ENCODE assay signal across 9 cellular contexts in genomic region chr11:765025-765801, GRCh38. TPM values are rescaled to one million over a fixed set of nuclear protein-coding genes. Genes with fewer than 3 reads are reported as not detected.
DNase-seq lines count a peak whose midpoint lies in the region; ATAC-seq and TF ChIP-seq lines count a peak whose summit lies in the region.
"Had no signal": no experiment of that assay in that cellular context is flagged by ENCODE, and none has a peak within 500 bp of the region (broad histone marks: within the 10 kb centered on the region; RNA-seq: fewer than 3 reads in every experiment).

No MANE protein-coding gene starts in this region.

- no peak overlapping the region for H3K27ac Mint-ChIP-seq in activated CD4-positive, alpha-beta T cell treated with anti-CD3 and anti-CD28 coated beads, Interleukin-2, amount 10 ng/mL, durations not matched to agents 7 days and 5 days
- H3K27ac Mint-ChIP-seq: activated naive CD4-positive, alpha-beta T cell treated with anti-CD3 and anti-CD28 coated beads, Interleukin-2, amount 50 U/mL, for 24 hours had no signal

- H3K4me1 Mint-ChIP-seq in activated CD4-positive, alpha-beta T cell treated with anti-CD3 and anti-CD28 coated beads, Interleukin-2, amount 10 ng/mL, durations not matched to agents 7 days and 5 days = peaks cover 4% of the 10 kb centered on the region
- H3K4me1 Mint-ChIP-seq: activated naive CD4-positive, alpha-beta T cell treated with anti-CD3 and anti-CD28 coated beads, Interleukin-2, amount 50 U/mL, for 24 hours had no signal

- H2BK5ac ChIP-seq in mesendoderm (ENCODE audit: low read length) = no peak overlapping the region

- H4K8ac ChIP-seq in mesendoderm (ENCODE audit: low read depth, low read length) = no peak overlapping the region

- H3K4me2 ChIP-seq in mesendoderm (ENCODE audit: low read length) = no peak overlapping the region

- H3K27me3 Mint-ChIP-seq in activated CD4-positive, alpha-beta T cell treated with anti-CD3 and anti-CD28 coated beads, Interleukin-2, amount 10 ng/mL, durations not matched to agents 7 days and 5 days = no peaks in the 10 kb centered on the region
- H3K27me3 Mint-ChIP-seq: activated naive CD4-positive, alpha-beta T cell treated with anti-CD3 and anti-CD28 coated beads, Interleukin-2, amount 50 U/mL, for 24 hours had no signal

- H2AK5ac ChIP-seq in mesendoderm (ENCODE audit: low read length) = no peak overlapping the region

- H3K27ac ChIP-seq in mesendoderm (ENCODE audit: low read depth, low read length) = no peak overlapping the region

- peak; percentile 33 for DNase-seq in NCI-H1105 treated with DMSO at 0.1 percent for 48 hours (lab: John Stamatoyannopoulos, UW)
- peak; percentile 69 for DNase-seq in activated CD4-positive, alpha-beta T cell treated with anti-CD3 and anti-CD28 coated beads, Interleukin-2, amount 10 ng/mL, durations not matched to agents 7 days and 5 days
- DNase-seq in ecto neural progenitor cell (ENCODE audit: low spot score) = peak; percentile 72
- peak; percentile 79 for DNase-seq in mesendoderm
- peak; percentile 36 for DNase-seq in stimulated activated naive CD4-positive, alpha-beta T cell treated with Interleukin-2 at 50 U/mL for 16 hours (lab: John Stamatoyannopoulos, UW)
- no peak for DNase-seq in putamen (ENCODE audit: low spot score)

- POLR2A ChIA-PET in activated CD4-positive, alpha-beta T cell treated with anti-CD3 and anti-CD28 coated beads, Interleukin-2, amount 10 ng/mL, durations not matched to agents 7 days and 5 days (lab: Charles Lee) = no interaction called here

- no peaks in the 10 kb centered on the region for H3K79me2 ChIP-seq in mesendoderm (ENCODE audit: control insufficient read depth, insufficient read depth, low read length)

- no peak overlapping the region for H3K4me3 ChIP-seq in mesendoderm (ENCODE audit: low read length)

- H4K5ac ChIP-seq in mesendoderm (ENCODE audit: low read length) = no peak overlapping the region

- H3K9me3 Mint-ChIP-seq in activated CD4-positive, alpha-beta T cell treated with anti-CD3 and anti-CD28 coated beads, Interleukin-2, amount 10 ng/mL, durations not matched to agents 7 days and 5 days = no peaks in the 10 kb centered on the region
- H3K9me3 Mint-ChIP-seq: activated naive CD4-positive, alpha-beta T cell treated with anti-CD3 and anti-CD28 coated beads, Interleukin-2, amount 50 U/mL, for 24 hours had no signal

- H3K4me1 ChIP-seq in mesendoderm (ENCODE audit: control insufficient read depth, low read depth, low read length) = peaks cover 3% of the 10 kb centered on the region

- H2BK120ac ChIP-seq in mesendoderm (ENCODE audit: low read depth, low read length) = no peak overlapping the region

- H3K36me3 ChIP-seq in mesendoderm (ENCODE audit: control insufficient read depth, insufficient read depth, low read length) = peaks cover 16% of the 10 kb centered on the region

- no peak overlapping the region for H3K18ac ChIP-seq in mesendoderm (ENCODE audit: low read length)

- H3K79me1 ChIP-seq in mesendoderm (ENCODE audit: low read length) = no peaks in the 10 kb centered on the region

- no peak overlapping the region for H3K9ac ChIP-seq in mesendoderm (ENCODE audit: low read length)

- CTCF ChIA-PET in activated CD4-positive, alpha-beta T cell treated with anti-CD3 and anti-CD28 coated beads, Interleukin-2, amount 10 ng/mL, durations not matched to agents 7 days and 5 days (lab: Charles Lee) = interaction anchor here (0.6 to 1.7 kb wide), 5 partner anchors 15 to 515 kb away, joined by 3 to 4 read pairs (median 4); no protein-coding TSS in a partner anchor

- no peak for ATAC-seq in HG03460 (IDR thresholded peaks at IDR 0.05; ENCODE audit: unreplicated experiment)

- H3K36me3 Mint-ChIP-seq in activated CD4-positive, alpha-beta T cell treated with anti-CD3 and anti-CD28 coated beads, Interleukin-2, amount 10 ng/mL, durations not matched to agents 7 days and 5 days (ENCODE audit: low read depth) = peaks cover 25% of the 10 kb centered on the region

- WGBS in mesendoderm (ENCODE audit: extremely low coverage, insufficient coverage, low lambda C conversion rate) = no CpG with 5 or more reads among the region's 19 CpGs

- no peak overlapping the region for H3K23ac ChIP-seq in mesendoderm (ENCODE audit: low read length)

- no peak overlapping the region for H3K4me3 Mint-ChIP-seq in activated CD4-positive, alpha-beta T cell treated with anti-CD3 and anti-CD28 coated beads, Interleukin-2, amount 10 ng/mL, durations not matched to agents 7 days and 5 days
- H3K4me3 Mint-ChIP-seq: activated naive CD4-positive, alpha-beta T cell treated with anti-CD3 and anti-CD28 coated beads, Interleukin-2, amount 50 U/mL, for 24 hours had no signal

- no peak overlapping the region for H2BK15ac ChIP-seq in mesendoderm (replicated peaks; ENCODE audit: low read depth)

- H3K27me3 ChIP-seq in mesendoderm (ENCODE audit: insufficient read depth, low read length, poor library complexity) = no peaks in the 10 kb centered on the region

- peak; percentile 76 for TF ChIP-seq CTCF in GM12872 (IDR thresholded peaks at IDR 0.05; ENCODE audit: insufficient read depth, low read depth, low read length)

- no peak overlapping the region for H3K4ac ChIP-seq in mesendoderm (ENCODE audit: low read depth, low read length)

- H3K56ac ChIP-seq in mesendoderm (ENCODE audit: low read length) = no peak overlapping the region

RNA-seq across cellular contexts. Expression of gene GATD1, which starts 12.1 kb away (rescaled TPM):
- total RNA-seq in activated CD4-positive, alpha-beta T cell treated with anti-CD3 and anti-CD28 coated beads, Interleukin-2, amount 10 ng/mL, durations not matched to agents 7 days and 5 days = 10 to 100 TPM; 58.2 to 62.1 TPM
- polyA plus RNA-seq in mesendoderm (2013, experiment 1 of 2) = 21.0 TPM
- polyA plus RNA-seq in mesendoderm (2013, experiment 2 of 2) = 18.6 TPM

RNA-seq across cellular contexts. Expression of gene TALDO1, which starts 17.9 kb away (rescaled TPM):
- 100 to 1,000 TPM; 219 to 268 TPM for total RNA-seq in activated CD4-positive, alpha-beta T cell treated with anti-CD3 and anti-CD28 coated beads, Interleukin-2, amount 10 ng/mL, durations not matched to agents 7 days and 5 days
- 169 TPM for polyA plus RNA-seq in mesendoderm (2013, experiment 1 of 2)
- 176 TPM for polyA plus RNA-seq in mesendoderm (2013, experiment 2 of 2)

RNA-seq across cellular contexts. Expression of gene CEND1, which starts 24.7 kb away (rescaled TPM):
- under 1 TPM; 0.20 to 0.60 TPM for total RNA-seq in activated CD4-positive, alpha-beta T cell treated with anti-CD3 and anti-CD28 coated beads, Interleukin-2, amount 10 ng/mL, durations not matched to agents 7 days and 5 days
- polyA plus RNA-seq in mesendoderm (2013, experiment 1 of 2) = 0.13 TPM
- 0.15 TPM for polyA plus RNA-seq in mesendoderm (2013, experiment 2 of 2)

RNA-seq across cellular contexts. Expression of gene SLC25A22, which starts 32.9 kb away (rescaled TPM):
- 10 to 100 TPM; 45.9 to 49.1 TPM for total RNA-seq in activated CD4-positive, alpha-beta T cell treated with anti-CD3 and anti-CD28 coated beads, Interleukin-2, amount 10 ng/mL, durations not matched to agents 7 days and 5 days
- polyA plus RNA-seq in mesendoderm (2013, experiment 1 of 2) = 30.5 TPM
- 30.6 TPM for polyA plus RNA-seq in mesendoderm (2013, experiment 2 of 2)

RNA-seq across cellular contexts. Expression of gene PIDD1, which starts 39.8 kb away (rescaled TPM):
- total RNA-seq in activated CD4-positive, alpha-beta T cell treated with anti-CD3 and anti-CD28 coated beads, Interleukin-2, amount 10 ng/mL, durations not matched to agents 7 days and 5 days = 10 to 100 TPM; 47.9 to 60.4 TPM
- polyA plus RNA-seq in mesendoderm (2013, experiment 1 of 2) = 9.5 TPM
- polyA plus RNA-seq in mesendoderm (2013, experiment 2 of 2) = 9.2 TPM
